Comparison of ENCODE assay signal across 16 cellular contexts in the genomic region with DNA sequence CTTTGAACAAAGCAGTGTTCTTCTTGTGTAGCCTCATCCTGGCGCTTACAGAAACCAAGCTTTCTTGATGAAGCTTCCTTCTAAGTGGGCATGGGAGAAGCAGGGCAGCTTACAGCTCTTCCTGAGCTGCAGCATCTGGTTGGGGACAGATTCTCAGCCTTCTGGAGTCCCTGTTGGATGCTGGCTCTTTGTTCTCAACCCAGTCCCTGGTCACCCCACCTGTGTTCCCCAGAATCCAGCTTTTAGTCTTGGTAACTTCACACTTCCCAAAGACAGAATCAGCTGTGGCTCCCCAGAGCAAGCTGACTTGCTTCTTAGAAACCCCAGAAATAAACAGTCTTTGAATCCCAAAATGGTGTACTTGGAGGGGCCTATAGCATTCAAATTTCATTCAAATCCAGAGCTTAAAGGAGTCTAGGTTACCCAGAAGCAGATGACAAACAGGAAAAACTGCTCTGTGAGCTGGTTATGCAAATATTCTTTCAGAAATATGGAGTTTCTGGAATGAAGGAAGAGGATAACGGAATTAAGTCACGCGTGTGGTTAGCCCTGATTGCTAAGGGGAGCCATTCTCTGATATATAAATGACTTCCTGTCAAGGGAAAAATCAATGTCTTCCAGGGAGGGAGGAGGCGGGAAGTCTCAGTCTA.
"Had no signal": no experiment of that assay in that cellular context is flagged by ENCODE, and none has a peak within 500 bp of the region (broad histone marks: within the 10 kb centered on the region; RNA-seq: fewer than 3 reads in every experiment).

No MANE protein-coding gene starts in this region.

- H3K4me3 Mint-ChIP-seq: natural killer cell, neural crest cell had no signal

- H3K27me3 ChIP-seq: colonic mucosa, heart left ventricle, tibial nerve had no signal

- H3K4me2 ChIP-seq: smooth muscle cell had no signal

- H3K27ac Mint-ChIP-seq: natural killer cell had no signal

- H3K4me1 Mint-ChIP-seq: natural killer cell, neural crest cell had no signal

- DNase-seq: colonic mucosa; dermis blood vessel endothelial cell; erythroblast; heart left ventricle; hippocampal formation; kidney glomerular epithelial cell; mucosa of descending colon; natural killer cell; posterior cingulate gyrus; stimulated activated CD4-positive, alpha-beta T cell treated with anti-CD3 and anti-CD28 coated beads, Interleukin-2, amount 100 ng/mL, for 48 hours; stimulated activated naive CD8-positive, alpha-beta T cell treated with anti-CD3 and anti-CD28 coated beads, Interleukin-15, Interleukin-2, amounts not matched to agents 100 U/mL and 50 U/mL, for 24 hours had no signal

- FAIRE-seq: endothelial cell of umbilical vein, frontal cortex had no signal

- H3K4me1 ChIP-seq: colonic mucosa, heart left ventricle, tibial nerve had no signal

- H3K4me3 ChIP-seq: colonic mucosa, heart left ventricle, mucosa of descending colon, smooth muscle cell, tibial nerve had no signal

- H3K27ac ChIP-seq: colonic mucosa, heart left ventricle, tibial nerve had no signal

- ATAC-seq: mucosa of descending colon; natural killer cell; stimulated activated naive CD8-positive, alpha-beta T cell treated with anti-CD3 and anti-CD28 coated beads, Interleukin-15, Interleukin-2, amounts not matched to agents 100 U/mL and 50 U/mL, for 24 hours had no signal

- H3K36me3 ChIP-seq: colonic mucosa, heart left ventricle, tibial nerve had no signal
